In genomic region chr3:107525954-107526305, GRCh38 we compare ENCODE assay signal across 8 cellular contexts. TPM values are rescaled to one million over a fixed set of nuclear protein-coding genes. Genes with fewer than 3 reads are reported as not detected.
DNase-seq lines count a peak whose midpoint lies in the region; ATAC-seq and TF ChIP-seq lines count a peak whose summit lies in the region.

No MANE protein-coding gene starts in this region.

- DNase-seq in HFF-Myc (ENCODE audit: extremely low read depth, low read depth) (no peak), spleen (no peak), sciatic nerve (ENCODE audit: low spot score) (no peak), NCI-H446 treated with DMSO at 0.1 percent for 48 hours (lab: John Stamatoyannopoulos, UW) (no peak)
- DNase-seq in activated CD8-positive, alpha-beta T cell treated with anti-CD3 and anti-CD28 coated beads for 36 hours: peak; percentile 33

- 1 to 8% (median 5%) methylated on average over 8 of the region's 8 CpGs for WGBS in spleen, 5 donors

- peaks cover 37% of the 10 kb centered on the region for H3K4me1 Mint-ChIP-seq in activated CD8-positive, alpha-beta T cell treated with anti-CD3 and anti-CD28 coated beads for 36 hours (ENCODE audit: low read depth)

- intact Hi-C loops in activated CD8-positive, alpha-beta T cell treated with anti-CD3 and anti-CD28 coated beads for 36 hours (cut with micrococcal nuclease): no loop called here
- intact Hi-C loops in spleen (cut with DNase I; ENCODE audit: low total_unique reads): loop anchor here (5.0 kb wide), 1 partner anchor 94 kb away; no protein-coding TSS in a partner anchor
- intact Hi-C loops in sciatic nerve (cut with DNase I): no loop called here

- TF ChIP-seq CTCF in HFF-Myc (IDR thresholded peaks at IDR 0.05; ENCODE audit: low read depth, low read length, missing control alignments): no peak
- TF ChIP-seq CTCF in activated CD8-positive, alpha-beta T cell treated with anti-CD3 and anti-CD28 coated beads for 36 hours (IDR thresholded peaks at IDR 0.05): no peak
- no peak for TF ChIP-seq CTCF in spleen (IDR thresholded peaks at IDR 0.05 in 8 of 11, conservative IDR thresholded peaks at IDR 0.05 in 3 of 11)

- peaks cover 24% of the 10 kb centered on the region for H3K36me3 Mint-ChIP-seq in activated CD8-positive, alpha-beta T cell treated with anti-CD3 and anti-CD28 coated beads for 36 hours (ENCODE audit: low read depth)

- no peak for TF ChIP-seq POLR2A in spleen (IDR thresholded peaks at IDR 0.05)

- H3K9me3 ChIP-seq in spleen: no peaks in the 10 kb centered on the region

- H3K27ac ChIP-seq in spleen: peak overlapping the region in 6 of 8 donors; percentile 92 to 99 (median 98)

- H3K4me1 ChIP-seq in spleen: peaks cover 0 to 61% (median 32%) of the 10 kb centered on the region in 6 donors

- POLR2A ChIA-PET in activated CD8-positive, alpha-beta T cell treated with anti-CD3 and anti-CD28 coated beads for 36 hours (lab: Charles Lee): interaction anchor here (0.7 kb wide), 1 partner anchor 9 kb away, joined by 3 read pairs; no protein-coding TSS in a partner anchor

- no peak for ATAC-seq in activated CD8-positive, alpha-beta T cell treated with anti-CD3 and anti-CD28 coated beads for 36 hours
- ATAC-seq in GM21528 (IDR thresholded peaks at IDR 0.05; ENCODE audit: low FRiP score, unreplicated experiment) (no peak), sciatic nerve (no peak), HG02981 (IDR thresholded peaks at IDR 0.05; ENCODE audit: unreplicated experiment) (no peak)

- no peaks in the 10 kb centered on the region for H3K27me3 ChIP-seq in spleen (replicated peaks in 1 of 7)

- H3K9me3 Mint-ChIP-seq in activated CD8-positive, alpha-beta T cell treated with anti-CD3 and anti-CD28 coated beads for 36 hours: no peaks in the 10 kb centered on the region

- H3K36me3 ChIP-seq in spleen: no peaks in the 10 kb centered on the region

- H3K4me3 ChIP-seq in HFF-Myc (replicated peaks; ENCODE audit: low read depth, low read length): peak overlapping the region; percentile 87
- peak overlapping the region; percentile 84 for H3K4me3 ChIP-seq in iPS-11a (ENCODE audit: low read depth, low read length)
- H3K4me3 ChIP-seq in spleen: peak overlapping the region; percentile 73 to 93 (median 82)

- H3K27ac Mint-ChIP-seq in activated CD8-positive, alpha-beta T cell treated with anti-CD3 and anti-CD28 coated beads for 36 hours: peak overlapping the region; percentile 93

- no peaks in the 10 kb centered on the region for H3K27me3 Mint-ChIP-seq in activated CD8-positive, alpha-beta T cell treated with anti-CD3 and anti-CD28 coated beads for 36 hours

- H3K4me3 Mint-ChIP-seq in activated CD8-positive, alpha-beta T cell treated with anti-CD3 and anti-CD28 coated beads for 36 hours: peak overlapping the region; percentile 87

- CTCF ChIA-PET in activated CD8-positive, alpha-beta T cell treated with anti-CD3 and anti-CD28 coated beads for 36 hours (lab: Charles Lee): no interaction called here

RNA-seq across cellular contexts. Expression of gene BBX, which starts 3.2 kb away (rescaled TPM):
- total RNA-seq in activated CD8-positive, alpha-beta T cell treated with anti-CD3 and anti-CD28 coated beads for 36 hours: 10 to 100 TPM; 40.9 to 42.4 TPM
- total RNA-seq in spleen (10 to 100 TPM; 70.0 to 98.5 (median 80.1) TPM), sciatic nerve (93.6 TPM)
- 10 to 100 TPM in 1 of 3 donors, 1 to 10 TPM in 2; 5.1 to 10.2 (median 5.8) TPM for polyA plus RNA-seq in spleen
